In the genomic region with DNA sequence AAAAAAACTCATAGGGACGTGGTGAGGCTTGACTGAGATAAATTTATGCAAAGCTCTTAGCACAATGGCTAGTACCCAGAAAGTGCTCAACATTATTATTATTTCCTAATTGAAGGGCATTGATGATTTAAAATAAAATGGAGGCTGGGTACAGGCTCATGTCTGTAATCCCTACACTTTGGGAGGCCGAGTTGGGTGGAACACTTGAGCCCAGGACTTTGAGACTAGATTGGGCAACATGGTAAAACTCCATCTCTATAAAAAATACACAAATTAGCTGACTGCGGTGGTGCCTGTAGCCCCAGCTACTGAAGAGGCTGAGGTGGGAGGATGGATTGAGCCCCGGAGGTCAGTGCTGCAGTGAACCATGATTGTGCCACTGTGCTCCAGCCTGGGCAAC, we compare ENCODE assay signal across 26 cellular contexts.
"Had no signal": no experiment of that assay in that cellular context is flagged by ENCODE, and none has a peak within 500 bp of the region (broad histone marks: within the 10 kb centered on the region; RNA-seq: fewer than 3 reads in every experiment).

No MANE protein-coding gene starts in this region.

- DNase-seq: activated CD4-positive, alpha-beta T cell treated with anti-CD3 and anti-CD28 coated beads, Interleukin-2, amount 10 ng/mL, durations not matched to agents 7 days and 5 days; activated CD8-positive, alpha-beta memory T cell treated with anti-CD3 and anti-CD28 coated beads, Interleukin-2, amount 10 ng/mL, durations not matched to agents 7 days and 5 days; activated CD8-positive, alpha-beta T cell treated with anti-CD3 and anti-CD28 coated beads for 36 hours; activated effector memory CD4-positive, alpha-beta T cell treated with anti-CD3 and anti-CD28 coated beads, Interleukin-2, amount 50 U/mL, for 16 hours; activated T-cell treated with anti-CD3 and anti-CD28 coated beads for 4 hours; adrenal gland; brain microvascular endothelial cell; caudate nucleus; effector CD8-positive, alpha-beta T cell; foreskin melanocyte; glutamatergic neuron; hippocampal formation; kidney glomerular epithelial cell; left ventricle myocardium superior; posterior cingulate gyrus; small intestine; stimulated activated naive B cell treated with anti-CD40 and anti-IgM and Interleukin-4, amounts not matched to agents 10 μg/mL and 1 μg/mL and 100 μg/mL, for 72 hours had no signal

- H3K4me3 ChIP-seq: adrenal gland, ascending aorta, neural progenitor cell, thoracic aorta, vagina had no signal

- H3K4me3 Mint-ChIP-seq: activated CD4-positive, alpha-beta T cell treated with anti-CD3 and anti-CD28 coated beads, Interleukin-2, amount 10 ng/mL, durations not matched to agents 7 days and 5 days; activated CD8-positive, alpha-beta memory T cell treated with anti-CD3 and anti-CD28 coated beads, Interleukin-2, amount 10 ng/mL, durations not matched to agents 7 days and 5 days; activated CD8-positive, alpha-beta T cell treated with anti-CD3 and anti-CD28 coated beads for 36 hours; memory B cell; neural progenitor cell; stimulated activated naive B cell treated with anti-CD40 and anti-IgM and Interleukin-4, amounts not matched to agents 10 μg/mL and 1 μg/mL and 100 μg/mL, for 72 hours; type B pancreatic cell had no signal

- H2AFZ ChIP-seq: neural progenitor cell had no signal

- H3K9ac ChIP-seq: neural progenitor cell had no signal

- H3K4me2 ChIP-seq: neural progenitor cell had no signal

- H3K9me3 Mint-ChIP-seq: activated CD8-positive, alpha-beta T cell treated with anti-CD3 and anti-CD28 coated beads for 36 hours; activated naive CD4-positive, alpha-beta T cell treated with anti-CD3 and anti-CD28 coated beads, Interleukin-2, amount 50 U/mL, for 72 hours; memory B cell; neural progenitor cell; stimulated activated naive B cell treated with anti-CD40 and anti-IgM and Interleukin-4, amounts not matched to agents 10 μg/mL and 1 μg/mL and 100 μg/mL, for 72 hours had no signal

- FAIRE-seq: small intestine had no signal

- H3K36me3 Mint-ChIP-seq: activated CD8-positive, alpha-beta memory T cell treated with anti-CD3 and anti-CD28 coated beads, Interleukin-2, amount 10 ng/mL, durations not matched to agents 7 days and 5 days; memory B cell; neural progenitor cell had no signal

- H3K27ac Mint-ChIP-seq: activated CD8-positive, alpha-beta memory T cell treated with anti-CD3 and anti-CD28 coated beads, Interleukin-2, amount 10 ng/mL, durations not matched to agents 7 days and 5 days; activated CD8-positive, alpha-beta T cell treated with anti-CD3 and anti-CD28 coated beads for 36 hours; activated naive CD4-positive, alpha-beta T cell treated with anti-CD3 and anti-CD28 coated beads, Interleukin-2, amount 50 U/mL, for 72 hours; neural progenitor cell; stimulated activated naive B cell treated with anti-CD40 and anti-IgM and Interleukin-4, amounts not matched to agents 10 μg/mL and 1 μg/mL and 100 μg/mL, for 72 hours; type B pancreatic cell had no signal

- H3K27me3 ChIP-seq: adrenal gland, ascending aorta, brain microvascular endothelial cell, neural progenitor cell, vagina had no signal

- H3K27me3 Mint-ChIP-seq: activated CD4-positive, alpha-beta T cell treated with anti-CD3 and anti-CD28 coated beads, Interleukin-2, amount 10 ng/mL, durations not matched to agents 7 days and 5 days; activated CD8-positive, alpha-beta memory T cell treated with anti-CD3 and anti-CD28 coated beads, Interleukin-2, amount 10 ng/mL, durations not matched to agents 7 days and 5 days; activated CD8-positive, alpha-beta T cell treated with anti-CD3 and anti-CD28 coated beads for 36 hours; memory B cell; stimulated activated naive B cell treated with anti-CD40 and anti-IgM and Interleukin-4, amounts not matched to agents 10 μg/mL and 1 μg/mL and 100 μg/mL, for 72 hours; type B pancreatic cell had no signal

- H3K9me3 ChIP-seq: adrenal gland, ascending aorta, thoracic aorta, vagina had no signal

- H3K27ac ChIP-seq: adrenal gland, ascending aorta, brain microvascular endothelial cell, neural progenitor cell, vagina had no signal

- ATAC-seq: activated CD4-positive, CD25-positive, alpha-beta regulatory T cell treated with anti-CD3 and anti-CD28 coated beads, Interleukin-2, amount 50 U/mL, for 24 hours; activated CD8-positive, alpha-beta memory T cell treated with anti-CD3 and anti-CD28 coated beads, Interleukin-2, amount 10 ng/mL, durations not matched to agents 7 days and 5 days; activated CD8-positive, alpha-beta T cell treated with anti-CD3 and anti-CD28 coated beads for 36 hours; activated naive CD4-positive, alpha-beta T cell treated with anti-CD3 and anti-CD28 coated beads, Interleukin-2, amount 50 U/mL, for 72 hours; sciatic nerve; stimulated activated naive B cell treated with anti-CD40 and anti-IgM and Interleukin-4, amounts not matched to agents 10 μg/mL and 1 μg/mL and 100 μg/mL, for 72 hours had no signal
